In the genomic region with DNA sequence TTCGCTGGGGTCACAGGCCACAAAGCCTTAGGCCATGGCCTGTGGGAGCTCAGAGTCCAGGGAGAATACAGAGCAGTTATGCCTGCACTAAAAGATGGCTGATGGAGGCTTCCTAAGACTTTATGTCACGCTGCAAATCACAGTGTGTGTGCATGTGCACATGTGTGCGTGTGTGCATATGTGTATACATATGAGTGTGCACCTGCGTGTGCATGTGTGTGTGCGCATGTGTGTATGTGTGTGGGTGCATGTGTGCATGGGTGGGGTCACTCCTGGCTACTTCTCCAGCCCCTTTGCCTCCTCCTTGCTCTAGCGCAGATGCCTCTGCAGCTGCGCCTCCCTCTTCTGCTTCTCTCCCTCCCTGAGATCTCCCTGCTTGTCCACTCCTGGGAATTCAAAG, we compare ENCODE assay signal across 1 cellular context.
TF ChIP-seq lines count a peak whose summit lies in the region.

No MANE protein-coding gene starts in this region.

TF ChIP-seq in GM12878, 131 proteins besides CTCF, POLR2A, EP300 and RAD21 (continued from another document):
- TF ChIP-seq, protein P1, sequence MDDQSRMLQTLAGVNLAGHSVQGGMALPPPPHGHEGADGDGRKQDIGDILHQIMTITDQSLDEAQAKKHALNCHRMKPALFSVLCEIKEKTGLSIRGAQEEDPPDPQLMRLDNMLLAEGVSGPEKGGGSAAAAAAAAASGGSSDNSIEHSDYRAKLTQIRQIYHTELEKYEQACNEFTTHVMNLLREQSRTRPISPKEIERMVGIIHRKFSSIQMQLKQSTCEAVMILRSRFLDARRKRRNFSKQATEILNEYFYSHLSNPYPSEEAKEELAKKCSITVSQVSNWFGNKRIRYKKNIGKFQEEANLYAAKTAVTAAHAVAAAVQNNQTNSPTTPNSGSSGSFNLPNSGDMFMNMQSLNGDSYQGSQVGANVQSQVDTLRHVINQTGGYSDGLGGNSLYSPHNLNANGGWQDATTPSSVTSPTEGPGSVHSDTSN (IDR thresholded peaks at IDR 0.05; ENCODE audit: insufficient replicate concordance, low read depth, low read length): no peak
- peak; percentile 68 for TF ChIP-seq BCL3 (IDR thresholded peaks at IDR 0.05; ENCODE audit: borderline replicate concordance, insufficient read depth, low read depth, low read length, poor library complexity, severe bottlenecking)
- TF ChIP-seq, protein P2, sequence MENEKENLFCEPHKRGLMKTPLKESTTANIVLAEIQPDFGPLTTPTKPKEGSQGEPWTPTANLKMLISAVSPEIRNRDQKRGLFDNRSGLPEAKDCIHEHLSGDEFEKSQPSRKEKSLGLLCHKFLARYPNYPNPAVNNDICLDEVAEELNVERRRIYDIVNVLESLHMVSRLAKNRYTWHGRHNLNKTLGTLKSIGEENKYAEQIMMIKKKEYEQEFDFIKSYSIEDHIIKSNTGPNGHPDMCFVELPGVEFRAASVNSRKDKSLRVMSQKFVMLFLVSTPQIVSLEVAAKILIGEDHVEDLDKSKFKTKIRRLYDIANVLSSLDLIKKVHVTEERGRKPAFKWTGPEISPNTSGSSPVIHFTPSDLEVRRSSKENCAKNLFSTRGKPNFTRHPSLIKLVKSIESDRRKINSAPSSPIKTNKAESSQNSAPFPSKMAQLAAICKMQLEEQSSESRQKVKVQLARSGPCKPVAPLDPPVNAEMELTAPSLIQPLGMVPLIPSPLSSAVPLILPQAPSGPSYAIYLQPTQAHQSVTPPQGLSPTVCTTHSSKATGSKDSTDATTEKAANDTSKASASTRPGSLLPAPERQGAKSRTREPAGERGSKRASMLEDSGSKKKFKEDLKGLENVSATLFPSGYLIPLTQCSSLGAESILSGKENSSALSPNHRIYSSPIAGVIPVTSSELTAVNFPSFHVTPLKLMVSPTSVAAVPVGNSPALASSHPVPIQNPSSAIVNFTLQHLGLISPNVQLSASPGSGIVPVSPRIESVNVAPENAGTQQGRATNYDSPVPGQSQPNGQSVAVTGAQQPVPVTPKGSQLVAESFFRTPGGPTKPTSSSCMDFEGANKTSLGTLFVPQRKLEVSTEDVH (IDR thresholded peaks at IDR 0.05; ENCODE audit: low read depth, partially characterized antibody): no peak
